Comparison of ENCODE assay signal across 29 cellular contexts in genomic region chr7:28731092-28731491, GRCh38.
"Had no signal": no experiment of that assay in that cellular context is flagged by ENCODE, and none has a peak within 500 bp of the region (broad histone marks: within the 10 kb centered on the region; RNA-seq: fewer than 3 reads in every experiment).

No MANE protein-coding gene starts in this region.

- H3K36me3 Mint-ChIP-seq: activated naive CD4-positive, alpha-beta T cell treated with anti-CD3 and anti-CD28 coated beads, Interleukin-2, amount 50 U/mL, for 24 hours; naive thymus-derived CD4-positive, alpha-beta T cell; stimulated activated memory B cell treated with anti-CD40 and anti-IgM and Interleukin-4, amounts not matched to agents 10 μg/mL and 1 μg/mL and 100 μg/mL, for 72 hours; WTC11 had no signal

- H3K36me3 ChIP-seq: cardiac muscle cell, gastrocnemius medialis, ovary, thyroid gland, upper lobe of left lung, vagina had no signal

- H3K27me3 ChIP-seq: cardiac muscle cell, gastrocnemius medialis, ovary, thyroid gland, upper lobe of left lung, vagina had no signal

- H3K4me1 Mint-ChIP-seq: activated CD4-positive, alpha-beta T cell treated with anti-CD3 and anti-CD28 coated beads, Interleukin-2, amount 10 ng/mL, durations not matched to agents 7 days and 5 days; activated naive CD4-positive, alpha-beta T cell treated with anti-CD3 and anti-CD28 coated beads, Interleukin-2, amount 50 U/mL, for 24 hours; naive thymus-derived CD4-positive, alpha-beta T cell; stimulated activated memory B cell treated with anti-CD40 and anti-IgM and Interleukin-4, amounts not matched to agents 10 μg/mL and 1 μg/mL and 100 μg/mL, for 72 hours; stimulated activated naive CD8-positive, alpha-beta T cell treated with anti-CD3 and anti-CD28 coated beads, Interleukin-15, amount 100 ng/mL, for 72 hours had no signal

- H3K9me3 ChIP-seq: gastrocnemius medialis, ovary, thyroid gland, upper lobe of left lung, vagina had no signal

- H3K4me3 ChIP-seq: cardiac muscle cell, coronary artery, gastrocnemius medialis, ovary, skin epidermis, thyroid gland, upper lobe of left lung, vagina had no signal

- H3K27ac Mint-ChIP-seq: activated CD4-positive, alpha-beta T cell treated with anti-CD3 and anti-CD28 coated beads, Interleukin-2, amount 10 ng/mL, durations not matched to agents 7 days and 5 days; activated CD8-positive, alpha-beta T cell treated with anti-CD3 and anti-CD28 coated beads for 36 hours; activated naive CD4-positive, alpha-beta T cell treated with anti-CD3 and anti-CD28 coated beads, Interleukin-2, amount 50 U/mL, for 24 hours; activated T-helper 2 cell treated with anti-CD3 and anti-CD28 coated beads, Interferon-gamma antibody, Interleukin-2, Interleukin-4, amounts not matched to agents 10 μg/mL and 5 μg/mL and 100 μg/mL, durations not matched to agents 14 hours and 24 hours and 36 hours; naive thymus-derived CD4-positive, alpha-beta T cell; progenitor cell of endocrine pancreas; stimulated activated memory B cell treated with anti-CD40 and anti-IgM and Interleukin-4, amounts not matched to agents 10 μg/mL and 1 μg/mL and 100 μg/mL, for 72 hours; stimulated activated naive CD8-positive, alpha-beta T cell treated with anti-CD3 and anti-CD28 coated beads, Interleukin-15, amount 100 ng/mL, for 72 hours; WTC11 had no signal

- H3K27ac ChIP-seq: cardiac muscle cell, ovary, thyroid gland, upper lobe of left lung had no signal

- H3K27me3 Mint-ChIP-seq: stimulated activated naive CD8-positive, alpha-beta T cell treated with anti-CD3 and anti-CD28 coated beads, Interleukin-15, amount 100 ng/mL, for 72 hours had no signal

- ATAC-seq: activated CD8-positive, alpha-beta T cell treated with anti-CD3 and anti-CD28 coated beads for 36 hours; gastrocnemius medialis; naive thymus-derived CD4-positive, alpha-beta T cell; sciatic nerve; stimulated activated memory B cell treated with anti-CD40 and anti-IgM and Interleukin-4, amounts not matched to agents 10 μg/mL and 1 μg/mL and 100 μg/mL, for 72 hours; stimulated activated naive CD8-positive, alpha-beta T cell treated with anti-CD3 and anti-CD28 coated beads, Interleukin-15, amount 100 ng/mL, for 72 hours; WTC11 had no signal

- H3K4me3 Mint-ChIP-seq: activated CD4-positive, alpha-beta T cell treated with anti-CD3 and anti-CD28 coated beads, Interleukin-2, amount 10 ng/mL, durations not matched to agents 7 days and 5 days; activated CD8-positive, alpha-beta T cell treated with anti-CD3 and anti-CD28 coated beads for 36 hours; activated naive CD4-positive, alpha-beta T cell treated with anti-CD3 and anti-CD28 coated beads, Interleukin-2, amount 50 U/mL, for 24 hours; naive thymus-derived CD4-positive, alpha-beta T cell; stimulated activated memory B cell treated with anti-CD40 and anti-IgM and Interleukin-4, amounts not matched to agents 10 μg/mL and 1 μg/mL and 100 μg/mL, for 72 hours; stimulated activated naive CD8-positive, alpha-beta T cell treated with anti-CD3 and anti-CD28 coated beads, Interleukin-15, amount 100 ng/mL, for 72 hours; WTC11 had no signal

- H3K9me3 Mint-ChIP-seq: activated CD4-positive, alpha-beta T cell treated with anti-CD3 and anti-CD28 coated beads, Interleukin-2, amount 10 ng/mL, durations not matched to agents 7 days and 5 days; activated CD8-positive, alpha-beta T cell treated with anti-CD3 and anti-CD28 coated beads for 36 hours; activated naive CD4-positive, alpha-beta T cell treated with anti-CD3 and anti-CD28 coated beads, Interleukin-2, amount 50 U/mL, for 24 hours; activated T-helper 2 cell treated with anti-CD3 and anti-CD28 coated beads, Interferon-gamma antibody, Interleukin-2, Interleukin-4, amounts not matched to agents 10 μg/mL and 5 μg/mL and 100 μg/mL, durations not matched to agents 14 hours and 24 hours and 36 hours; stimulated activated memory B cell treated with anti-CD40 and anti-IgM and Interleukin-4, amounts not matched to agents 10 μg/mL and 1 μg/mL and 100 μg/mL, for 72 hours; stimulated activated naive CD8-positive, alpha-beta T cell treated with anti-CD3 and anti-CD28 coated beads, Interleukin-15, amount 100 ng/mL, for 72 hours; WTC11 had no signal

- DNase-seq: activated CD4-positive, alpha-beta T cell treated with anti-CD3 and anti-CD28 coated beads for 1 hour; activated CD4-positive, alpha-beta T cell treated with anti-CD3 and anti-CD28 coated beads, Interleukin-2, amount 10 ng/mL, durations not matched to agents 7 days and 5 days; activated CD8-positive, alpha-beta T cell treated with anti-CD3 and anti-CD28 coated beads for 36 hours; activated T-cell treated with anti-CD3 and anti-CD28 coated beads, Interleukin-2, amount 50 U/mL, for 48 hours; cerebellar nuclear complex; gastrocnemius medialis; glutamatergic neuron; islet precursor cell; left cardiac atrium; midbrain; naive thymus-derived CD4-positive, alpha-beta T cell; ovary; stimulated activated CD4-positive, alpha-beta T cell treated with anti-CD3 and anti-CD28 coated beads, Interleukin-4, amount 100 ng/mL, for 4 hours; stimulated activated CD8-positive, alpha-beta memory T cell treated with anti-CD3 and anti-CD28 coated beads, Interleukin-4, amount 100 ng/mL, for 48 hours; stimulated activated naive CD8-positive, alpha-beta T cell treated with anti-CD3 and anti-CD28 coated beads, Interleukin-15, amount 100 ng/mL, for 72 hours; substantia nigra; T-helper 2 cell; thyroid gland; upper lobe of left lung had no signal

- H3K4me1 ChIP-seq: upper lobe of left lung had no signal
